ENCODE assay signal across 9 cellular contexts in the genomic region with DNA sequence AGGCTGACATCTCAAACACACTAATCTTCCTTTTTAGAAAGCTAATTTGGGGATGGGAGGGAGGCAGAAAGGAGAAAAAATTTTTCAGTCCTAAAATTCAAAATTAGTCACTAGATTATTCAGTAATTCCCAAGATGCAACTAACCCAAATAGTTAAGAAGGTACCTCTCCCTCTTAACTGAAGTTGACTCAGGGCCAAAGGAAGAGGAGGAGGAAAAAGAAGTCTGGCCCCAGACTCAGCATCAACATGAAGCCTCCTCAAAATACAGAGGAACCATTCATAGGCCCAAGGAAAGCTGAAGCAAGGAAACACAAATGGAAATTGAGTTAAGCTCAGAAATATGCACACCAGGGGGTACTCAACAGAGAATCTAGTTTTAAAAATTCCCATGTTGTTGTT. TPM values are rescaled to one million over a fixed set of nuclear protein-coding genes. Genes with fewer than 3 reads are reported as not detected.
DNase-seq lines count a peak whose midpoint lies in the region; ATAC-seq and TF ChIP-seq lines count a peak whose summit lies in the region.
"Had no signal": no experiment of that assay in that cellular context is flagged by ENCODE, and none has a peak within 500 bp of the region (broad histone marks: within the 10 kb centered on the region; RNA-seq: fewer than 3 reads in every experiment).

No MANE protein-coding gene starts in this region.

- H3K4me1 ChIP-seq in SK-N-SH (ENCODE audit: control insufficient read depth in 1 of 2, insufficient read depth in 2 of 2, low read depth in 1 of 2, low read length in 1 of 2): peaks cover 22 to 53% of the 10 kb centered on the region in 2 experiments

- TF ChIP-seq RAD21 in SK-N-SH (IDR thresholded peaks at IDR 0.05; ENCODE audit: low read length): no peak

- H3K27me3 Mint-ChIP-seq in WTC11 (ENCODE audit: low read depth): no peaks in the 10 kb centered on the region
- no peaks in the 10 kb centered on the region for H3K27me3 Mint-ChIP-seq in stimulated activated naive B cell treated with anti-CD40 and anti-IgM and Interleukin-4, amounts not matched to agents 10 μg/mL and 1 μg/mL and 100 μg/mL, for 72 hours

- no peaks in the 10 kb centered on the region for H3K9me3 ChIP-seq in SK-N-SH

- no peak; the same call in 2 of the 3 replicates for ATAC-seq in SK-N-SH treated with all-trans-retinoic acid at 6 μM for 48 hours
- ATAC-seq in WTC11: no peak
- ATAC-seq in stimulated activated naive B cell treated with anti-CD40 and anti-IgM and Interleukin-4, amounts not matched to agents 10 μg/mL and 1 μg/mL and 100 μg/mL, for 72 hours (replicated peaks): no peak
- no peak for ATAC-seq in GM18870 (IDR thresholded peaks at IDR 0.05; ENCODE audit: unreplicated experiment)

- peaks cover 14 to 36% of the 10 kb centered on the region in 2 experiments for H3K36me3 ChIP-seq in SK-N-SH (replicated peaks in 1 of 2; ENCODE audit: control insufficient read depth in 1 of 2, insufficient read depth in 2 of 2, low read length in 1 of 2)

- CTCF ChIA-PET in SK-N-SH (lab: Yijun Ruan, JAX) (interaction anchor here (0.7 to 2.1 kb wide), 18 partner anchors 11 to 511 kb away, joined by 3 to 8 read pairs (median 4); a partner anchor contains a TSS), WTC11 (lab: Charles Lee) (interaction anchor here (0.8 to 3.2 kb wide), 8 partner anchors 22 to 141 kb away, joined by 6 to 25 read pairs (median 10); a partner anchor contains a TSS)

- H3K9me2 ChIP-seq in SK-N-SH: no peaks in the 10 kb centered on the region

- peaks cover 67% of the 10 kb centered on the region for H3F3A ChIP-seq in SK-N-SH (replicated peaks; ENCODE audit: insufficient read depth)

- H3K27ac Mint-ChIP-seq in WTC11: peak overlapping the region; percentile 99
- peak overlapping the region; percentile 4 for H3K27ac Mint-ChIP-seq in stimulated activated naive B cell treated with anti-CD40 and anti-IgM and Interleukin-4, amounts not matched to agents 10 μg/mL and 1 μg/mL and 100 μg/mL, for 72 hours

- peak overlapping the region; percentile 66 for H3K4me3 Mint-ChIP-seq in WTC11
- H3K4me3 Mint-ChIP-seq in stimulated activated naive B cell treated with anti-CD40 and anti-IgM and Interleukin-4, amounts not matched to agents 10 μg/mL and 1 μg/mL and 100 μg/mL, for 72 hours: no peak overlapping the region

- H3K4me3 ChIP-seq in SK-N-SH (ENCODE audit: low read depth in 2 of 2, low read length in 1 of 2): peak overlapping the region; percentile 36 to 40; a peak in 2 of 4 replicates

- POLR2A ChIA-PET in SK-N-SH (lab: Yijun Ruan, JAX): interaction anchor here (0.9 to 4.7 kb wide), 2 partner anchors 22 to 95 kb away, joined by 3 to 36 read pairs; a partner anchor contains a TSS
- POLR2A ChIA-PET in WTC11 (lab: Charles Lee): interaction anchor here (1.0 to 6.0 kb wide), 7 partner anchors 11 to 104 kb away, joined by 3 to 105 read pairs (median 8); a partner anchor contains a TSS

- H3K27me3 ChIP-seq in SK-N-SH (ENCODE audit: insufficient read depth): no peaks in the 10 kb centered on the region

- H3K4me1 Mint-ChIP-seq in WTC11: peaks cover 58% of the 10 kb centered on the region
- H3K4me1 Mint-ChIP-seq in stimulated activated naive B cell treated with anti-CD40 and anti-IgM and Interleukin-4, amounts not matched to agents 10 μg/mL and 1 μg/mL and 100 μg/mL, for 72 hours: peaks cover 22 to 49% of the 10 kb centered on the region in 2 donors

- H3K27ac ChIP-seq in SK-N-SH (ENCODE audit: low read depth in 2 of 2, low read length in 1 of 2): peak overlapping the region; percentile 98 to 99

- peaks cover 32% of the 10 kb centered on the region for H3K36me3 Mint-ChIP-seq in WTC11
- peaks cover 25 to 38% of the 10 kb centered on the region in 2 donors for H3K36me3 Mint-ChIP-seq in stimulated activated naive B cell treated with anti-CD40 and anti-IgM and Interleukin-4, amounts not matched to agents 10 μg/mL and 1 μg/mL and 100 μg/mL, for 72 hours

- peaks cover 81% of the 10 kb centered on the region for H3K79me2 ChIP-seq in SK-N-SH (ENCODE audit: insufficient read depth)

- no peaks in the 10 kb centered on the region for H3K9me3 Mint-ChIP-seq in WTC11
- no peaks in the 10 kb centered on the region for H3K9me3 Mint-ChIP-seq in stimulated activated naive B cell treated with anti-CD40 and anti-IgM and Interleukin-4, amounts not matched to agents 10 μg/mL and 1 μg/mL and 100 μg/mL, for 72 hours

- peak overlapping the region; percentile 83 for H3K9ac ChIP-seq in SK-N-SH

- TF ChIP-seq CTCF in SK-N-SH (IDR thresholded peaks at IDR 0.05) (no peak), WTC11 (IDR thresholded peaks at IDR 0.05) (no peak)

- H3K4me2 ChIP-seq in SK-N-SH: peak overlapping the region; percentile 78

- no peaks in the 10 kb centered on the region for H4K20me1 ChIP-seq in SK-N-SH (ENCODE audit: insufficient read depth)

- no peak for DNase-seq in SK-N-SH
- no peak for DNase-seq in WTC11 (ENCODE audit: low spot score)
- DNase-seq in globus pallidus (ENCODE audit: low spot score): peak; percentile 61
- no peak for DNase-seq in stimulated activated naive B cell treated with anti-CD40 and anti-IgM and Interleukin-4, amounts not matched to agents 10 μg/mL and 1 μg/mL and 100 μg/mL, for 72 hours
- DNase-seq in SK-N-DZ (ENCODE audit: low spot score): no peak
- DNase-seq in cerebellar nuclear complex (lab: John Stamatoyannopoulos, UW): no peak
- DNase-seq: AML-193 had no signal

- no peak for TF ChIP-seq EP300 in SK-N-SH (IDR thresholded peaks at IDR 0.05; ENCODE audit: borderline replicate concordance in 1 of 2, low read depth in 1 of 2, low read length in 1 of 2)

- no peak overlapping the region for H2AFZ ChIP-seq in SK-N-SH (ENCODE audit: low read depth)

TF ChIP-seq in SK-N-SH, 30 proteins besides CTCF, POLR2A, EP300 and RAD21:
- TF ChIP-seq JUND (IDR thresholded peaks at IDR 0.05) (0 out of 2 replicates have a peak, but pooled peaks have one; percentile 6), NFIC (IDR thresholded peaks at IDR 0.05; ENCODE audit: borderline replicate concordance) (peak; percentile 52; the same call in 1 of the 2 replicates), TCF12 (IDR thresholded peaks at IDR 0.05) (peak; percentile 56; the same call in 1 of the 2 replicates), GATA2 (CRISPR knock-in tag; IDR thresholded peaks at IDR 0.05) (no peak), MEF2A (IDR thresholded peaks at IDR 0.05; ENCODE audit: borderline replicate concordance, low read depth) (peak; percentile 95), FOSL2 (IDR thresholded peaks at IDR 0.05; ENCODE audit: borderline replicate concordance, low read depth) (0 out of 2 replicates have a peak, but pooled peaks have one; percentile 8), RFX5 (IDR thresholded peaks at IDR 0.05; ENCODE audit: low read length) (no peak)

TF ChIP-seq in SK-N-SH treated with all-trans-retinoic acid at 6 μM for 48 hours, 23 proteins besides CTCF, POLR2A, EP300 and RAD21:
- TF ChIP-seq, protein P1, sequence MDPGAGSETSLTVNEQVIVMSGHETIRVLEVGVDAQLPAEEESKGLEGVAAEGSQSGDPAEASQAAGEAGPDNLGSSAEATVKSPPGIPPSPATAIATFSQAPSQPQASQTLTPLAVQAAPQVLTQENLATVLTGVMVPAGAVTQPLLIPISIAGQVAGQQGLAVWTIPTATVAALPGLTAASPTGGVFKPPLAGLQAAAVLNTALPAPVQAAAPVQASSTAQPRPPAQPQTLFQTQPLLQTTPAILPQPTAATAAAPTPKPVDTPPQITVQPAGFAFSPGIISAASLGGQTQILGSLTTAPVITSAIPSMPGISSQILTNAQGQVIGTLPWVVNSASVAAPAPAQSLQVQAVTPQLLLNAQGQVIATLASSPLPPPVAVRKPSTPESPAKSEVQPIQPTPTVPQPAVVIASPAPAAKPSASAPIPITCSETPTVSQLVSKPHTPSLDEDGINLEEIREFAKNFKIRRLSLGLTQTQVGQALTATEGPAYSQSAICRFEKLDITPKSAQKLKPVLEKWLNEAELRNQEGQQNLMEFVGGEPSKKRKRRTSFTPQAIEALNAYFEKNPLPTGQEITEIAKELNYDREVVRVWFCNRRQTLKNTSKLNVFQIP (CRISPR knock-in tag; IDR thresholded peaks at IDR 0.05; ENCODE audit: borderline replicate concordance, low read depth): no peak
- TF ChIP-seq TOX (CRISPR knock-in tag; IDR thresholded peaks at IDR 0.05; ENCODE audit: borderline replicate concordance): no peak

TF ChIP-seq in WTC11, 78 proteins besides CTCF, POLR2A, EP300 and RAD21 (continues in another document):
- TF ChIP-seq, protein P2, sequence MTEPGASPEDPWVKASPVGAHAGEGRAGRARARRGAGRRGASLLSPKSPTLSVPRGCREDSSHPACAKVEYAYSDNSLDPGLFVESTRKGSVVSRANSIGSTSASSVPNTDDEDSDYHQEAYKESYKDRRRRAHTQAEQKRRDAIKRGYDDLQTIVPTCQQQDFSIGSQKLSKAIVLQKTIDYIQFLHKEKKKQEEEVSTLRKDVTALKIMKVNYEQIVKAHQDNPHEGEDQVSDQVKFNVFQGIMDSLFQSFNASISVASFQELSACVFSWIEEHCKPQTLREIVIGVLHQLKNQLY (CRISPR knock-in tag; IDR thresholded peaks at IDR 0.05): no peak

RNA-seq across cellular contexts. Expression of a gene that starts 21.6 kb away (rescaled TPM):
- 11.6 and 14.1 TPM in 2 replicates for polyA plus RNA-seq in SK-N-SH (2012; rRNA removed)
- polyA plus RNA-seq in SK-N-SH (2012; cell fraction: cytosol; rRNA removed): 15.2 and 17.9 TPM in 2 replicates
- polyA plus RNA-seq in SK-N-SH (2012; cell fraction: nucleus; rRNA removed): 8.3 and 12.6 TPM in 2 replicates
- 182 to 218 TPM (median 216 TPM) in 3 replicates for total RNA-seq in WTC11 (2021)
- 64.8 and 65.8 TPM in 2 replicates for polyA plus RNA-seq in SK-N-DZ (2014; cell fraction: cytosol; rRNA removed)
- polyA plus RNA-seq in SK-N-DZ (2014; cell fraction: nucleus; rRNA removed): 27.8 and 50.7 TPM in 2 replicates

RNA-seq across cellular contexts. Expression of a gene that starts 22.2 kb away (rescaled TPM):
- 773 and 841 TPM in 2 replicates for polyA plus RNA-seq in SK-N-SH (2012; rRNA removed)
- polyA plus RNA-seq in SK-N-SH (2012; cell fraction: cytosol; rRNA removed): 1,054 and 1,304 TPM in 2 replicates
- polyA plus RNA-seq in SK-N-SH (2012; cell fraction: nucleus; rRNA removed): 350 and 539 TPM in 2 replicates
- total RNA-seq in WTC11 (2021): 2,589 to 2,788 TPM (median 2,737 TPM) in 3 replicates
- 1,254 and 1,728 TPM in 2 replicates for polyA plus RNA-seq in SK-N-DZ (2014; cell fraction: cytosol; rRNA removed)
- polyA plus RNA-seq in SK-N-DZ (2014; cell fraction: nucleus; rRNA removed): 616 and 1,253 TPM in 2 replicates

RNA-seq across cellular contexts. Expression of a gene that starts 42.5 kb away (rescaled TPM):
- 0.16 and 0.25 TPM in 2 replicates for polyA plus RNA-seq in SK-N-SH (2012; rRNA removed)
- polyA plus RNA-seq in SK-N-SH (2012; cell fraction: cytosol; rRNA removed): 0.10 and 0.13 TPM in 2 replicates
- polyA plus RNA-seq in SK-N-SH (2012; cell fraction: nucleus; rRNA removed): 0.17 and 0.25 TPM in 2 replicates
- 2.4 to 3.0 TPM (median 3.0 TPM) in 3 replicates for total RNA-seq in WTC11 (2021)
- 0.15 and 0.51 TPM in 2 replicates for polyA plus RNA-seq in SK-N-DZ (2014; cell fraction: cytosol; rRNA removed)
- polyA plus RNA-seq in SK-N-DZ (2014; cell fraction: nucleus; rRNA removed): 0.47 TPM in 1 of 2 replicates, not detected in the other
